1 cellular context compared by ENCODE assay signal in the genomic region with DNA sequence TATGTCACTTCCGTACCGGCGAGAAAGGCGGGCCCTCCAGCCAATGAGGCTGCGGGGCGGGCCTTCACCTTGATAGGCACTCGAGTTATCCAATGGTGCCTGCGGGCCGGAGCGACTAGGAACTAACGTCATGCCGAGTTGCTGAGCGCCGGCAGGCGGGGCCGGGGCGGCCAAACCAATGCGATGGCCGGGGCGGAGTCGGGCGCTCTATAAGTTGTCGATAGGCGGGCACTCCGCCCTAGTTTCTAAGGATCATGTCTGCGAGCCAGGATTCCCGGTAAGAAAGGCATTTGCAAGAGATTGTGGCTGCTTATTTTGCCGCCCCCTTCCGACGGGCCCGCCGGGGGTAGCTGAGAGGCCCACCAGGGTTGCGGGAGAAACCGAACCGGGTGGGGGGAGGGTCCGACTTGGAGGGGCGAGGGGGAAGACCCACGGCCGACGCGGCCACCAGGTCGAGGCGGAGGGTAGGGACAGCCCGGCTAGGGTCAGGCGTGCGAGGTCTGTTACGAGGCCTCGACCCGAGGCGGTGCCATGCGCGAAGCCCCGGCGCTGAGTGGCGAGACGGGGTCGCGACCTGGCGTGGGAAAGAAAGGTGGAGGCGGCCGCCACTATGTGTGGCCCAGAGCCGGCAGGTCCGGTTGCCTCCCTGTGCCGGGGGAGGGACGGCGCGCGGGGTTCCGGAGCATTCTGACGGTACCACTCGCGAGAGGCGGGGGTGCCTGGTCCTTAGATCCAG.
TF ChIP-seq lines count a peak whose summit lies in the region.

No MANE protein-coding gene starts in this region.

TF ChIP-seq in Ishikawa, 13 proteins besides CTCF, POLR2A, EP300 and RAD21 (continued from another document):
- TF ChIP-seq FOXM1 (IDR thresholded peaks at IDR 0.05; ENCODE audit: borderline replicate concordance, low read depth), result no peak
- TF ChIP-seq, protein P1, sequence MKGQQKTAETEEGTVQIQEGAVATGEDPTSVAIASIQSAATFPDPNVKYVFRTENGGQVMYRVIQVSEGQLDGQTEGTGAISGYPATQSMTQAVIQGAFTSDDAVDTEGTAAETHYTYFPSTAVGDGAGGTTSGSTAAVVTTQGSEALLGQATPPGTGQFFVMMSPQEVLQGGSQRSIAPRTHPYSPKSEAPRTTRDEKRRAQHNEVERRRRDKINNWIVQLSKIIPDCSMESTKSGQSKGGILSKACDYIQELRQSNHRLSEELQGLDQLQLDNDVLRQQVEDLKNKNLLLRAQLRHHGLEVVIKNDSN (IDR thresholded peaks at IDR 0.05), result no peak
- TF ChIP-seq TAF1 (IDR thresholded peaks at IDR 0.05; ENCODE audit: low read depth), result peak; percentile 88
- peak; percentile 96 for TF ChIP-seq CREB1 (IDR thresholded peaks at IDR 0.05; ENCODE audit: low read depth)
- TF ChIP-seq YY1 (IDR thresholded peaks at IDR 0.05; ENCODE audit: low read depth), result peak; percentile 90
